Comparison of ENCODE assay signal across 1 cellular context in genomic region chr9:26142201-26142600, GRCh38.
TF ChIP-seq lines count a peak whose summit lies in the region.

No MANE protein-coding gene starts in this region.

TF ChIP-seq in GM23338, 12 proteins besides CTCF, POLR2A, EP300 and RAD21 (continued from another document):
- TF ChIP-seq REST (IDR thresholded peaks at IDR 0.05; ENCODE audit: unreplicated experiment), result no peak
TF ChIP-seq in GM23338: peak in this region for 0.
